ENCODE assay signal across 27 cellular contexts in genomic region chr18:1487457-1487856, GRCh38.
"Had no signal": no experiment of that assay in that cellular context is flagged by ENCODE, and none has a peak within 500 bp of the region (broad histone marks: within the 10 kb centered on the region; RNA-seq: fewer than 3 reads in every experiment).

No MANE protein-coding gene starts in this region.

- H3K4me1 Mint-ChIP-seq: naive thymus-derived CD4-positive, alpha-beta T cell; natural killer cell; nephron; neural progenitor cell; stimulated activated naive B cell treated with anti-CD40 and anti-IgM and Interleukin-4, amounts not matched to agents 10 μg/mL and 1 μg/mL and 100 μg/mL, for 72 hours had no signal

- H3K27ac ChIP-seq: neural progenitor cell, ovary, parathyroid adenoma, psoas muscle, right lobe of liver, sigmoid colon, stomach, thoracic aorta, thyroid gland, transverse colon, upper lobe of right lung, vagina had no signal

- H3K4me2 ChIP-seq: neural progenitor cell had no signal

- H3K4me3 ChIP-seq: neural progenitor cell, ovary, psoas muscle, right lobe of liver, sigmoid colon, stomach, thoracic aorta, thyroid gland, transverse colon, upper lobe of right lung, vagina had no signal

- ATAC-seq: naive thymus-derived CD4-positive, alpha-beta T cell; natural killer cell; psoas muscle; right cardiac atrium; right lobe of liver; stimulated activated naive B cell treated with anti-CD40 and anti-IgM and Interleukin-4, amounts not matched to agents 10 μg/mL and 1 μg/mL and 100 μg/mL, for 72 hours; upper lobe of right lung had no signal

- H3K4me1 ChIP-seq: neural progenitor cell, parathyroid adenoma, psoas muscle, right lobe of liver, stomach, thyroid gland, transverse colon, upper lobe of right lung, vagina had no signal

- H2AFZ ChIP-seq: neural progenitor cell, parathyroid adenoma had no signal

- DNase-seq: naive thymus-derived CD4-positive, alpha-beta T cell; natural killer cell; occipital lobe; ovary; psoas muscle; right cardiac atrium; right lobe of liver; sigmoid colon; small intestine; stimulated activated CD4-positive, alpha-beta T cell treated with anti-CD3 and anti-CD28 coated beads, Interleukin-15, amount 100 ng/mL, for 24 hours; stimulated activated CD4-positive, alpha-beta T cell treated with anti-CD3 and anti-CD28 coated beads, Interleukin-2, amount 100 ng/mL, for 24 hours; stimulated activated CD4-positive, alpha-beta T cell treated with anti-CD3 and anti-CD28 coated beads, Interleukin-2, amount 100 ng/mL, for 48 hours; stimulated activated CD4-positive, alpha-beta T cell treated with anti-CD3 and anti-CD28 coated beads, Interleukin-4, amount 100 ng/mL, for 24 hours; stimulated activated naive B cell treated with anti-CD40 and anti-IgM and Interleukin-4, amounts not matched to agents 10 μg/mL and 1 μg/mL and 100 μg/mL, for 72 hours; stimulated activated naive CD4-positive, alpha-beta T cell treated with Interleukin-2 at 50 U/mL for 16 hours; stomach; thyroid gland; transverse colon; upper lobe of right lung had no signal

- H3K27ac Mint-ChIP-seq: natural killer cell; nephron; neural progenitor cell; progenitor cell of endocrine pancreas; stimulated activated naive B cell treated with anti-CD40 and anti-IgM and Interleukin-4, amounts not matched to agents 10 μg/mL and 1 μg/mL and 100 μg/mL, for 72 hours; stimulated activated naive CD8-positive, alpha-beta T cell treated with anti-CD3 and anti-CD28 coated beads, Interleukin-15, Interleukin-2, amounts not matched to agents 100 ng/mL and 50 ng/mL, for 24 hours; type B pancreatic cell had no signal

- FAIRE-seq: small intestine had no signal

- H3K9me3 Mint-ChIP-seq: nephron, neural progenitor cell, type B pancreatic cell had no signal

- H3K9ac ChIP-seq: neural progenitor cell, parathyroid adenoma had no signal

- H3K27me3 ChIP-seq: neural progenitor cell, ovary, right lobe of liver, sigmoid colon, stomach, thyroid gland, transverse colon, upper lobe of right lung, vagina had no signal

- H3K9me3 ChIP-seq: ovary, psoas muscle, right lobe of liver, sigmoid colon, thyroid gland, upper lobe of right lung, vagina had no signal

- H3K36me3 ChIP-seq: neural progenitor cell, ovary, right lobe of liver, sigmoid colon, stomach, thoracic aorta, thyroid gland, transverse colon, upper lobe of right lung, vagina had no signal

- H3K36me3 Mint-ChIP-seq: naive thymus-derived CD4-positive, alpha-beta T cell; natural killer cell; neural progenitor cell; stimulated activated naive B cell treated with anti-CD40 and anti-IgM and Interleukin-4, amounts not matched to agents 10 μg/mL and 1 μg/mL and 100 μg/mL, for 72 hours; type B pancreatic cell had no signal

- H3K4me3 Mint-ChIP-seq: naive thymus-derived CD4-positive, alpha-beta T cell; natural killer cell; nephron; neural progenitor cell; stimulated activated naive B cell treated with anti-CD40 and anti-IgM and Interleukin-4, amounts not matched to agents 10 μg/mL and 1 μg/mL and 100 μg/mL, for 72 hours; stimulated activated naive CD8-positive, alpha-beta T cell treated with anti-CD3 and anti-CD28 coated beads, Interleukin-15, Interleukin-2, amounts not matched to agents 100 ng/mL and 50 ng/mL, for 24 hours; type B pancreatic cell had no signal

- H3K79me2 ChIP-seq: parathyroid adenoma had no signal
